In the genomic region with DNA sequence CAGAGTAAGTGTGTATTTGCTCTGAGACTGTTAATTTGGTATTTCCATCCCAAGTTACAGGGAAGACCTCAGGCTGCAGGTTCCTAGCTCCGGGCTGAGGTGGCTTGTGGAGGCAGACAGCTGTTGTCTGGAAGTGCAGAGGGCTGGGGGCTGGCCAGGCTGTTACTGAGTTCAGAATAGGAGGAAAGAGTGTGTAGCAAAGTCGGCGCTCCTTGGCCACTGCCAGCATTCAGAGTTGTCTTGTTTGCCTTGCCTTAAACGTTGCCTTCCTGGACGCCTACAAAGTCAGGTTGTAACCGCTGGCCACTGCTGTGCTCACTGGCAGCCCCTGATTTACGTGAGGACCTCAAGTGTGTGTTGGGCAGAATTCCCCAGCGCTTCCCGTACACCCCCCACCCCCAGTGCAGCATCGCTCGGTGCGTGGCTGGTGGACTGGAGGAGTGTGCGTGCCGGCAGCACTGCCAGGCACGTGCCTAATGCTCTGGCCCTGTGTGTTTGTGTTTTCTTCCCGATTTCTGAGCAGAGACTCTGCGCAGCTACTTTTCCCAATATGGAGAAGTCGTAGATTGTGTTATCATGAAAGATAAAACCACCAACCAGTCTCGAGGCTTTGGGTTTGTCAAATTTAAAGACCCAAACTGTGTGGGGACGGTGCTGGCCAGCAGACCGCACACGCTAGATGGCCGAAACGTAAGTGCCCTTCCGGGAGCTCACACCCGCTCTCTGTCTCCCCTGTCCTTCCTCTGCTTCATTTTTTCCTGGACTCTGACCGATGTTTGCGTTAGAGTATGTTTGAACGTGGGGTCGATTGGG, we compare ENCODE assay signal across 12 cellular contexts. TPM values are rescaled to one million over a fixed set of nuclear protein-coding genes. Genes with fewer than 3 reads are reported as not detected.
DNase-seq lines count a peak whose midpoint lies in the region; ATAC-seq, FAIRE-seq and TF ChIP-seq lines count a peak whose summit lies in the region.
"Had no signal": no experiment of that assay in that cellular context is flagged by ENCODE, and none has a peak within 500 bp of the region (broad histone marks: within the 10 kb centered on the region; RNA-seq: fewer than 3 reads in every experiment).

No MANE protein-coding gene starts in this region.

- H3K27ac ChIP-seq in HEK293 (ENCODE audit: extremely low read depth, low read depth, low read length) (peak overlapping the region; percentile 41; the same call in 1 of the 2 replicates), astrocyte (ENCODE audit: low read depth, low read length) (peak overlapping the region; percentile 95), right cardiac atrium (ENCODE audit: low read length) (peak overlapping the region; percentile 6), SK-N-SH (ENCODE audit: low read depth in 2 of 2, low read length in 1 of 2) (no peak overlapping the region)

- peak overlapping the region; percentile 50 for H3K27ac Mint-ChIP-seq in astrocyte (ENCODE audit: unreplicated experiment)

- H3K4me2 ChIP-seq in astrocyte (ENCODE audit: low read length) = peak overlapping the region; percentile 82
- peak overlapping the region; percentile 67 for H3K4me2 ChIP-seq in skeletal muscle satellite cell (ENCODE audit: low read length)
- no peak overlapping the region for H3K4me2 ChIP-seq in SK-N-SH

- no peak for DNase-seq in astrocyte (ENCODE audit: low read depth)
- DNase-seq in right cardiac atrium = peak in 2 of 3 donors; percentile 60 to 67
- DNase-seq in SK-N-SH = no peak
- DNase-seq in central memory CD4-positive, alpha-beta T cell = no peak
- DNase-seq: NCI-H226 had no signal

- POLR2A ChIA-PET in HEK293 (lab: Yijun Ruan, JAX) (interaction anchor here (0.9 kb wide), 1 partner anchor 8 kb away, joined by 4 read pairs; no protein-coding TSS in a partner anchor), SK-N-SH (lab: Yijun Ruan, JAX) (no interaction called here)

- H3K36me3 ChIP-seq in HEK293 (ENCODE audit: control insufficient read depth in 2 of 2, insufficient read depth in 1 of 2, low read length in 2 of 2) = peaks cover 13 to 80% of the 10 kb centered on the region in 2 experiments
- peaks cover 33% of the 10 kb centered on the region for H3K36me3 ChIP-seq in astrocyte (ENCODE audit: insufficient read depth, low read length)
- peaks cover 62% of the 10 kb centered on the region for H3K36me3 ChIP-seq in skeletal muscle satellite cell (ENCODE audit: insufficient read depth, low read length)
- peaks cover 0 to 65% of the 10 kb centered on the region in 2 experiments for H3K36me3 ChIP-seq in SK-N-SH (replicated peaks in 1 of 2; ENCODE audit: control insufficient read depth in 1 of 2, insufficient read depth in 2 of 2, low read length in 1 of 2)

- H3K4me1 ChIP-seq in HEK293 (ENCODE audit: control insufficient read depth, insufficient read depth, low read length) (peaks cover 22% of the 10 kb centered on the region), astrocyte (ENCODE audit: insufficient read depth, low read length) (peaks cover 38% of the 10 kb centered on the region), right cardiac atrium (ENCODE audit: control insufficient read depth, insufficient read depth, low read length) (peaks cover 30% of the 10 kb centered on the region), skeletal muscle satellite cell (ENCODE audit: control insufficient read depth, insufficient read depth, low read length) (peaks cover 45% of the 10 kb centered on the region), SK-N-SH (ENCODE audit: control insufficient read depth in 1 of 2, insufficient read depth in 2 of 2, low read depth in 1 of 2, low read length in 1 of 2) (peaks cover 0 to 8% of the 10 kb centered on the region in 2 experiments; a peak in 2 of 4 replicates)

- peaks cover 98% of the 10 kb centered on the region for H3K79me2 ChIP-seq in astrocyte (ENCODE audit: insufficient read depth, low read length)
- peaks cover 82% of the 10 kb centered on the region for H3K79me2 ChIP-seq in SK-N-SH (ENCODE audit: insufficient read depth)

- peak overlapping the region; percentile 0 for H3K4me3 Mint-ChIP-seq in astrocyte (ENCODE audit: unreplicated experiment)

- CTCF ChIA-PET in HEK293 (lab: Yijun Ruan, JAX) = no interaction called here
- CTCF ChIA-PET in SK-N-SH (lab: Yijun Ruan, JAX) = interaction anchor here (0.6 to 1.7 kb wide), 2 partner anchors 8 to 9 kb away, joined by 3 to 4 read pairs; no protein-coding TSS in a partner anchor

- no peak overlapping the region for H3K4me3 ChIP-seq in HEK293 (ENCODE audit: low read depth, low read length)
- no peak overlapping the region for H3K4me3 ChIP-seq in astrocyte (ENCODE audit: insufficient read depth, low read depth, low read length)
- no peak overlapping the region for H3K4me3 ChIP-seq in right cardiac atrium (ENCODE audit: low read length)
- H3K4me3 ChIP-seq in skeletal muscle satellite cell (ENCODE audit: low read length) = peak overlapping the region; percentile 1
- H3K4me3 ChIP-seq in SK-N-SH (ENCODE audit: low read depth in 2 of 2, low read length in 1 of 2) = no peak overlapping the region
- H3K4me3 ChIP-seq: coronary artery, lung had no signal

- no peaks in the 10 kb centered on the region for H3K9me2 ChIP-seq in SK-N-SH

- intact Hi-C loops in right cardiac atrium (cut with DNase I) = no loop called here

- H4K20me1 ChIP-seq in astrocyte (ENCODE audit: insufficient read depth, low read length) (peaks cover 94% of the 10 kb centered on the region), SK-N-SH (ENCODE audit: insufficient read depth) (peaks cover 70% of the 10 kb centered on the region)

- H3K27me3 Mint-ChIP-seq in astrocyte (ENCODE audit: low read depth, unreplicated experiment) = no peaks in the 10 kb centered on the region

- no peaks in the 10 kb centered on the region for H3K27me3 ChIP-seq in astrocyte (ENCODE audit: insufficient read depth, low read length)
- no peaks in the 10 kb centered on the region for H3K27me3 ChIP-seq in right cardiac atrium (ENCODE audit: control insufficient read depth, insufficient read depth)
- H3K27me3 ChIP-seq in skeletal muscle satellite cell (ENCODE audit: control insufficient read depth, insufficient read depth, low read length) = no peaks in the 10 kb centered on the region
- no peaks in the 10 kb centered on the region for H3K27me3 ChIP-seq in SK-N-SH (ENCODE audit: insufficient read depth)

- ATAC-seq in right cardiac atrium = peak in 1 of 2 donors; percentile 16
- no peak for ATAC-seq in GM19035 (IDR thresholded peaks at IDR 0.05; ENCODE audit: unreplicated experiment)
- ATAC-seq in HG03135 (IDR thresholded peaks at IDR 0.05; ENCODE audit: unreplicated experiment) = no peak

- H3K9me3 ChIP-seq in HEK293 (ENCODE audit: control insufficient read depth, insufficient read depth, low read depth, low read length) = no peaks in the 10 kb centered on the region
- no peaks in the 10 kb centered on the region for H3K9me3 ChIP-seq in astrocyte (ENCODE audit: insufficient read depth, low read depth, low read length)
- H3K9me3 ChIP-seq in right cardiac atrium (ENCODE audit: control insufficient read depth, low read length) = no peaks in the 10 kb centered on the region
- no peaks in the 10 kb centered on the region for H3K9me3 ChIP-seq in skeletal muscle satellite cell (replicated peaks; ENCODE audit: low read length)
- H3K9me3 ChIP-seq in SK-N-SH = no peaks in the 10 kb centered on the region

- peaks cover 36% of the 10 kb centered on the region for H3K4me1 Mint-ChIP-seq in astrocyte (ENCODE audit: low read depth, unreplicated experiment)

- no peak for FAIRE-seq in astrocyte (lab: Jason Lieb, UNC)
- FAIRE-seq: RCC 7860 had no signal

- TF ChIP-seq CTCF in HEK293 (tag by site-specific recombination; IDR thresholded peaks at IDR 0.05) (no peak), astrocyte (IDR thresholded peaks at IDR 0.05; ENCODE audit: insufficient read depth, low read depth, low read length) (no peak), SK-N-SH (IDR thresholded peaks at IDR 0.05) (no peak)

- TF ChIP-seq RAD21 in SK-N-SH (IDR thresholded peaks at IDR 0.05; ENCODE audit: low read length) = no peak

- H3K9ac ChIP-seq in astrocyte (ENCODE audit: low read length) (peak overlapping the region; percentile 82), skeletal muscle satellite cell (ENCODE audit: low read depth, low read length) (peak overlapping the region; percentile 74), SK-N-SH (no peak overlapping the region)

- peaks cover 6% of the 10 kb centered on the region for H3K36me3 Mint-ChIP-seq in astrocyte (ENCODE audit: low read depth, unreplicated experiment)

- H2AFZ ChIP-seq in astrocyte (ENCODE audit: low read depth, low read length) = no peak overlapping the region
- H2AFZ ChIP-seq in SK-N-SH (ENCODE audit: low read depth) = no peak overlapping the region

- H3K9me3 Mint-ChIP-seq in astrocyte (ENCODE audit: unreplicated experiment) = no peaks in the 10 kb centered on the region

- H3F3A ChIP-seq in SK-N-SH (replicated peaks; ENCODE audit: insufficient read depth) = no peaks in the 10 kb centered on the region

- no peak for TF ChIP-seq EP300 in SK-N-SH (IDR thresholded peaks at IDR 0.05; ENCODE audit: borderline replicate concordance in 1 of 2, low read depth in 1 of 2, low read length in 1 of 2)

- WGBS in right cardiac atrium = 47% methylated on average over 30 of the region's 30 CpGs
- 95% methylated on average over 22 of the region's 30 CpGs for WGBS in SK-N-SH (ENCODE audit: low lambda C conversion rate)

RNA-seq across cellular contexts. Expression of a gene that starts 10.5 kb away (rescaled TPM):
- total RNA-seq in astrocyte = 94.7 and 108 TPM in 2 replicates
- 10 to 100 TPM; 78.7 to 92.1 (median 85.0) TPM for total RNA-seq in right cardiac atrium
- 65.3 TPM for polyA plus RNA-seq in right cardiac atrium
- 54.8 and 58.5 TPM in 2 replicates for total RNA-seq in skeletal muscle satellite cell (2012; rRNA removed)
- polyA plus RNA-seq in SK-N-SH (2012; rRNA removed) = 43.8 and 54.3 TPM in 2 replicates
- 41.8 and 45.0 TPM in 2 replicates for polyA plus RNA-seq in SK-N-SH (2012; cell fraction: cytosol; rRNA removed)
- polyA plus RNA-seq in SK-N-SH (2012; cell fraction: nucleus; rRNA removed) = 102 and 111 TPM in 2 replicates

RNA-seq across cellular contexts. Expression of a gene that starts 16.5 kb away (rescaled TPM):
- total RNA-seq in astrocyte (34.1 and 35.9 TPM in 2 replicates), right cardiac atrium (10 to 100 TPM; 49.2 to 76.2 (median 66.4) TPM)
- polyA plus RNA-seq in right cardiac atrium (124 TPM), SK-N-SH (2012; rRNA removed) (76.5 and 85.3 TPM in 2 replicates)
- total RNA-seq in skeletal muscle satellite cell (2012; rRNA removed) = 25.6 and 31.5 TPM in 2 replicates
- 32.5 and 58.6 TPM in 2 replicates for polyA plus RNA-seq in SK-N-SH (2012; cell fraction: cytosol; rRNA removed)
- 41.2 and 45.7 TPM in 2 replicates for polyA plus RNA-seq in SK-N-SH (2012; cell fraction: nucleus; rRNA removed)

RNA-seq across cellular contexts. Expression of a gene that starts 20.3 kb away (rescaled TPM):
- total RNA-seq in astrocyte (973 and 1,045 TPM in 2 replicates), right cardiac atrium (100 to 1,000 TPM; 635 to 772 (median 696) TPM)
- polyA plus RNA-seq in right cardiac atrium (1,857 TPM), SK-N-SH (2012; rRNA removed) (2,836 and 3,749 TPM in 2 replicates)
- 803 and 928 TPM in 2 replicates for total RNA-seq in skeletal muscle satellite cell (2012; rRNA removed)
- 2,019 and 3,381 TPM in 2 replicates for polyA plus RNA-seq in SK-N-SH (2012; cell fraction: cytosol; rRNA removed)
- 943 and 2,115 TPM in 2 replicates for polyA plus RNA-seq in SK-N-SH (2012; cell fraction: nucleus; rRNA removed)

RNA-seq across cellular contexts. Expression of a gene that starts 32.0 kb away (rescaled TPM):
- total RNA-seq in astrocyte = 5.5 and 7.1 TPM in 2 replicates
- total RNA-seq in right cardiac atrium = under 1 TPM; 0.45 to 0.88 (median 0.68) TPM
- polyA plus RNA-seq in right cardiac atrium = 0.61 TPM
- total RNA-seq in skeletal muscle satellite cell (2012; rRNA removed) = under 0.01 and 0.51 TPM in 2 replicates
- polyA plus RNA-seq in SK-N-SH (2012; rRNA removed) = 1.3 and 1.8 TPM in 2 replicates
- 0.59 and 1.3 TPM in 2 replicates for polyA plus RNA-seq in SK-N-SH (2012; cell fraction: cytosol; rRNA removed)
- 4.1 and 5.2 TPM in 2 replicates for polyA plus RNA-seq in SK-N-SH (2012; cell fraction: nucleus; rRNA removed)

RNA-seq across cellular contexts. Expression of a gene that starts 34.2 kb away (rescaled TPM):
- total RNA-seq in astrocyte (64.0 and 67.3 TPM in 2 replicates), right cardiac atrium (100 to 1,000 TPM; 209 to 294 (median 259) TPM)
- polyA plus RNA-seq in right cardiac atrium (437 TPM), SK-N-SH (2012; rRNA removed) (52.5 and 66.4 TPM in 2 replicates)
- 69.0 and 71.4 TPM in 2 replicates for total RNA-seq in skeletal muscle satellite cell (2012; rRNA removed)
- polyA plus RNA-seq in SK-N-SH (2012; cell fraction: cytosol; rRNA removed) = 22.6 and 43.2 TPM in 2 replicates
- polyA plus RNA-seq in SK-N-SH (2012; cell fraction: nucleus; rRNA removed) = 49.8 and 83.8 TPM in 2 replicates

Comparison
In these comparisons a context has a peak if more than half of its experiments do, and no peak if none do; other contexts are left out.
1. H3K27ac ChIP-seq: peak in HEK293 (single experiment), astrocyte (single experiment) and right cardiac atrium (single experiment); none in SK-N-SH (0 of 2).
2. DNase-seq: peak in right cardiac atrium (2 of 3); none in astrocyte (single experiment), SK-N-SH (single experiment) and central memory CD4-positive, alpha-beta T cell (single experiment).